Comparison of ENCODE assay signal across 7 cellular contexts in genomic region chr15:38072007-38072506, GRCh38.
DNase-seq lines count a peak whose midpoint lies in the region; ATAC-seq and TF ChIP-seq lines count a peak whose summit lies in the region.

No MANE protein-coding gene starts in this region.

- H3K36me3 Mint-ChIP-seq in central memory CD8-positive, alpha-beta T cell (ENCODE audit: insufficient read depth), result peaks cover 2% of the 10 kb centered on the region
- no peaks in the 10 kb centered on the region for H3K36me3 Mint-ChIP-seq in mesothelial cell of epicardium

- H3K4me1 Mint-ChIP-seq in central memory CD8-positive, alpha-beta T cell, result peaks cover 23% of the 10 kb centered on the region
- H3K4me1 Mint-ChIP-seq in mesothelial cell of epicardium, result peaks cover 77% of the 10 kb centered on the region

- peak overlapping the region; percentile 86 for H3K9ac ChIP-seq in HUES64 (ENCODE audit: low read depth, low read length)

- H3K4me3 Mint-ChIP-seq in central memory CD8-positive, alpha-beta T cell, result peak overlapping the region; percentile 73
- H3K4me3 Mint-ChIP-seq in mesothelial cell of epicardium, result peak overlapping the region; percentile 72

- intact Hi-C loops in left colon (cut with DNase I, micrococcal nuclease), result loop anchor here in 1 of 2 donors (5.0 to 10.0 kb wide), 2 partner anchors 55 to 183 kb away; partner anchors contain the start of gene SPRED1

- H3K9me3 ChIP-seq in HUES64 (ENCODE audit: insufficient read depth, low read depth, low read length), result no peaks in the 10 kb centered on the region

- peak overlapping the region; percentile 38 for H3K27ac Mint-ChIP-seq in central memory CD8-positive, alpha-beta T cell (ENCODE audit: low read depth)
- peak overlapping the region; percentile 98 for H3K27ac Mint-ChIP-seq in mesothelial cell of epicardium

- H3K36me3 ChIP-seq in HUES64 (ENCODE audit: insufficient read depth, low read length), result no peaks in the 10 kb centered on the region

- H3K4me1 ChIP-seq in HUES64 (ENCODE audit: insufficient read depth, low read length), result peaks cover 39% of the 10 kb centered on the region

- peaks cover 68% of the 10 kb centered on the region for H3K27me3 ChIP-seq in HUES64 (ENCODE audit: insufficient read depth, low read length)

- no peak for TF ChIP-seq CTCF in mesothelial cell of epicardium (IDR thresholded peaks at IDR 0.05; ENCODE audit: unreplicated experiment)

- H3K4me3 ChIP-seq in HUES64 (ENCODE audit: low read length), result peak overlapping the region; percentile 65

- H3K9me3 Mint-ChIP-seq in central memory CD8-positive, alpha-beta T cell, result no peaks in the 10 kb centered on the region
- H3K9me3 Mint-ChIP-seq in mesothelial cell of epicardium, result no peaks in the 10 kb centered on the region

- peaks cover 11% of the 10 kb centered on the region for H3K27me3 Mint-ChIP-seq in central memory CD8-positive, alpha-beta T cell
- no peaks in the 10 kb centered on the region for H3K27me3 Mint-ChIP-seq in mesothelial cell of epicardium (ENCODE audit: low read depth)

- peak overlapping the region; percentile 90 for H3K27ac ChIP-seq in HUES64 (ENCODE audit: low read depth, low read length)

- ATAC-seq in GM21526 (IDR thresholded peaks at IDR 0.05; ENCODE audit: low FRiP score, unreplicated experiment) (peak; percentile 10), left colon (no peak)
- peak; percentile 17 for ATAC-seq in central memory CD8-positive, alpha-beta T cell (replicated peaks; ENCODE audit: extremely low read depth, poor library complexity, severe bottlenecking)

- no peak for DNase-seq in central memory CD8-positive, alpha-beta T cell (ENCODE audit: low spot score in 2 of 2)
- no peak for DNase-seq in mesothelial cell of epicardium (ENCODE audit: low spot score in 2 of 2, unreplicated experiment in 2 of 2)
- no peak for DNase-seq in NCI-H446 treated with DMSO at 0.1 percent for 48 hours (lab: John Stamatoyannopoulos, UW)
- DNase-seq in OCI-M1 (lab: John Stamatoyannopoulos, UW), result no peak
- no peak for DNase-seq in left colon

- WGBS in HUES64, result 37% methylated on average over 11 of the region's 11 CpGs
